In genomic region chr12:48105867-48106563, GRCh38 we compare ENCODE assay signal across 8 cellular contexts. TPM values are rescaled to one million over a fixed set of nuclear protein-coding genes. Genes with fewer than 3 reads are reported as not detected.
DNase-seq lines count a peak whose midpoint lies in the region; ATAC-seq and TF ChIP-seq lines count a peak whose summit lies in the region.

SENP1 (minus strand) TSS chr12:48106079; CDS start chr12:48101472, 4,607 bp downstream.

- H3K9me3 Mint-ChIP-seq in CD4-positive, alpha-beta T cell = no peaks in the 10 kb centered on the region

- POLR2A ChIA-PET in CD4-positive, alpha-beta T cell (lab: Charles Lee) = interaction anchor here (0.6 to 2.8 kb wide), 13 partner anchors 11 to 1840 kb away, joined by 3 to 50 read pairs (median 3); partner anchors contain the start of genes ASB8, KANSL2 and PFKM

- H3K36me3 ChIP-seq in ectodermal cell (ENCODE audit: control insufficient read depth, insufficient read depth, low read length) (no peaks in the 10 kb centered on the region), lung (ENCODE audit: control insufficient read depth in 2 of 2, insufficient read depth in 2 of 2, low read length in 2 of 2) (no peaks in the 10 kb centered on the region)

- peaks cover 54% of the 10 kb centered on the region for H3K4me1 Mint-ChIP-seq in CD4-positive, alpha-beta T cell (ENCODE audit: low read depth)

- peak within 1 kb of the TSS; percentile 94 for H3K4me3 Mint-ChIP-seq in CD4-positive, alpha-beta T cell

- 0 to 1% methylated on average over 52 of the region's 52 CpGs for WGBS in ectodermal cell, 2 experiments
- 0 to 1% methylated on average over 52 of the region's 52 CpGs for WGBS in lung, 2 donors

- peak within 1 kb of the TSS; percentile 95 for H3K4me3 ChIP-seq in ectodermal cell (ENCODE audit: insufficient read depth, low read depth, low read length)
- H3K4me3 ChIP-seq in lung = peak within 1 kb of the TSS; percentile 95

- no peaks in the 10 kb centered on the region for H3K27me3 Mint-ChIP-seq in CD4-positive, alpha-beta T cell

- no peaks in the 10 kb centered on the region for H3K27me3 ChIP-seq in CD4-positive, alpha-beta T cell (ENCODE audit: control insufficient read depth, insufficient read depth, low read length)
- H3K27me3 ChIP-seq in ectodermal cell (ENCODE audit: control insufficient read depth, insufficient read depth, low read length, poor library complexity, severe bottlenecking) = peaks cover 32% of the 10 kb centered on the region
- no peaks in the 10 kb centered on the region for H3K27me3 ChIP-seq in lung (ENCODE audit: control insufficient read depth, insufficient read depth)

- ATAC-seq in CD4-positive, alpha-beta T cell (ENCODE audit: poor library complexity) = peak; percentile 80
- ATAC-seq in GM19463 (IDR thresholded peaks at IDR 0.05; ENCODE audit: unreplicated experiment) (peak; percentile 69), lung (ENCODE audit: insufficient read depth, low FRiP score) (peak; percentile 87)

- CTCF ChIA-PET in CD4-positive, alpha-beta T cell (lab: Charles Lee) = interaction anchor here (1.0 to 1.6 kb wide), 6 partner anchors 22 to 143 kb away, joined by 3 to 14 read pairs (median 5); partner anchors contain the start of genes ASB8, CCDC184 and TMEM106C

- H3K4me1 ChIP-seq in ectodermal cell (ENCODE audit: control insufficient read depth, insufficient read depth, low read length) (peaks cover 6% of the 10 kb centered on the region), lung (ENCODE audit: control insufficient read depth in 2 of 2, insufficient read depth in 2 of 2, low read length in 2 of 2) (peaks cover 2 to 7% of the 10 kb centered on the region in 2 donors)

- peaks cover 13% of the 10 kb centered on the region for H3K36me3 Mint-ChIP-seq in CD4-positive, alpha-beta T cell (ENCODE audit: low read depth)

- intact Hi-C loops in CD4-positive, alpha-beta T cell (cut with DNase I, micrococcal nuclease) = loop anchor here (1.0 to 5.0 kb wide), 5 partner anchors 19 to 246 kb away; partner anchors contain the start of genes ASB8 (in 2 of the 2) and ZNF641 (in 1 of the 2)

- H3K27ac ChIP-seq in CD4-positive, alpha-beta T cell (ENCODE audit: low read depth, low read length) = peak within 1 kb of the TSS; percentile 96
- H3K27ac ChIP-seq in ectodermal cell (ENCODE audit: insufficient read depth, low read depth, low read length, poor library complexity, severe bottlenecking) (peak within 1 kb of the TSS; percentile 99), lung (ENCODE audit: low read depth in 1 of 2, low read length in 1 of 2) (peak within 1 kb of the TSS; percentile 78 to 98)

- H3K9me3 ChIP-seq in CD4-positive, alpha-beta T cell (ENCODE audit: control insufficient read depth, low read length) = no peaks in the 10 kb centered on the region
- H3K9me3 ChIP-seq in ectodermal cell (ENCODE audit: control insufficient read depth, low read length) (no peaks in the 10 kb centered on the region), lung (ENCODE audit: control insufficient read depth in 2 of 2, insufficient read depth in 1 of 2, low read length in 1 of 2) (no peaks in the 10 kb centered on the region)

- peak; percentile 84 to 89 (median 86) for DNase-seq in CD4-positive, alpha-beta T cell
- DNase-seq in HPDE6-E6E7 (ENCODE audit: extremely low spot score) (peak; percentile 67), NK-92 (lab: John Stamatoyannopoulos, UW; ENCODE audit: unreplicated experiment) (peak; percentile 6), lung (ENCODE audit: low spot score) (peak; percentile 89)
- DNase-seq in activated CD8-positive, alpha-beta memory T cell treated with anti-CD3 and anti-CD28 coated beads for 1 hour (ENCODE audit: extremely low read depth in 1 of 2, low read depth in 1 of 2) = peak; percentile 77 to 81
- peak; percentile 80 to 88 (median 82) for DNase-seq in stimulated activated CD4-positive, alpha-beta T cell treated with anti-CD3 and anti-CD28 coated beads, TNF-alpha, amount 100 ng/mL, for 4 hours (ENCODE audit: low read depth in 3 of 3)

- peak within 1 kb of the TSS; percentile 89 for H3K27ac Mint-ChIP-seq in CD4-positive, alpha-beta T cell

- TF ChIP-seq CTCF in CD4-positive, alpha-beta T cell (IDR thresholded peaks at IDR 0.05) = peak; percentile 44
- TF ChIP-seq CTCF in lung (IDR thresholded peaks at IDR 0.05; ENCODE audit: control extremely low read depth, extremely low read depth) = no peak

RNA-seq across cellular contexts. Expression of gene SENP1, which starts in this region (rescaled TPM):
- 10 to 100 TPM; 20.3 to 25.7 TPM for total RNA-seq in CD4-positive, alpha-beta T cell
- polyA plus RNA-seq in ectodermal cell (2013, experiment 1 of 4) = 31.9 TPM
- 30.5 TPM for polyA plus RNA-seq in ectodermal cell (2013, experiment 2 of 4)
- 28.1 TPM for polyA plus RNA-seq in ectodermal cell (2013, experiment 3 of 4)
- polyA plus RNA-seq in ectodermal cell (2013, experiment 4 of 4) = 31.0 TPM
- 10 to 100 TPM; 20.0 to 30.8 TPM for total RNA-seq in lung
- 1 to 10 TPM; 3.5 to 5.9 TPM for polyA plus RNA-seq in lung

Comparison
In these comparisons a context has a peak if more than half of its experiments do, and no peak if none do; other contexts are left out.
1. Peak in every context shown above with its lines: DNase-seq, ATAC-seq, H3K4me3 ChIP-seq and H3K27ac ChIP-seq.
2. DNase-seq: peak in every context shown above with its lines; median percentile 89 in lung; 86 in CD4-positive, alpha-beta T cell; 82 in stimulated activated CD4-positive, alpha-beta T cell treated with anti-CD3 and anti-CD28 coated beads, TNF-alpha, amount 100 ng/mL, for 4 hours; 79 in activated CD8-positive, alpha-beta memory T cell treated with anti-CD3 and anti-CD28 coated beads for 1 hour; 67 in HPDE6-E6E7; 6 in NK-92.